ENCODE assay signal across 1 cellular context in genomic region chr12:101876861-101877815, GRCh38.
TF ChIP-seq lines count a peak whose summit lies in the region.

Gene DRAM1 (plus strand): TSS chr12:101877580. CDS start chr12:101877790, 210 bp downstream.

TF ChIP-seq in HEK293, 187 proteins besides CTCF, POLR2A, EP300 and RAD21 (continued from another document and continues in another):
- TF ChIP-seq ZNF791 (tag by site-specific recombination; IDR thresholded peaks at IDR 0.05) (no peak), GLIS1 (tag by site-specific recombination; IDR thresholded peaks at IDR 0.05) (peak; percentile 65), KLF17 (tag by site-specific recombination; IDR thresholded peaks at IDR 0.05) (peak; percentile 62; the same call in 1 of the 2 replicates), ZNF513 (tag by site-specific recombination; IDR thresholded peaks at IDR 0.05) (0 out of 2 replicates have a peak, but pooled peaks have one; percentile 9), IKZF3 (tag by site-specific recombination; IDR thresholded peaks at IDR 0.05) (peak; percentile 48; the same call in 1 of the 2 replicates), ZFHX2 (tag by site-specific recombination; conservative IDR thresholded peaks at IDR 0.05) (peak; percentile 20), FEZF1 (tag by site-specific recombination; IDR thresholded peaks at IDR 0.05) (0 out of 2 replicates have a peak, but pooled peaks have one; percentile 9), ZNF704 (tag by site-specific recombination; IDR thresholded peaks at IDR 0.05) (no peak), ZNF48 (tag by site-specific recombination; IDR thresholded peaks at IDR 0.05) (no peak), ZBTB26 (tag by site-specific recombination; optimal IDR thresholded peaks at IDR 0.05) (peak; percentile 88), ZNF423 (tag by site-specific recombination; IDR thresholded peaks at IDR 0.05) (peak; percentile 72; the same call in 1 of the 2 replicates), MYNN (tag by site-specific recombination; IDR thresholded peaks at IDR 0.05; ENCODE audit: borderline replicate concordance) (no peak), GLIS2 (tag by site-specific recombination; IDR thresholded peaks at IDR 0.05) (peak; percentile 90), GLI4 (tag by site-specific recombination; IDR thresholded peaks at IDR 0.05) (no peak), ZNF354C (tag by site-specific recombination; IDR thresholded peaks at IDR 0.05; ENCODE audit: borderline replicate concordance, low read depth) (no peak), SP3 (tag by site-specific recombination; IDR thresholded peaks at IDR 0.05) (peak; percentile 50), ZNF18 (tag by site-specific recombination; IDR thresholded peaks at IDR 0.05) (0 out of 2 replicates have a peak, but pooled peaks have one; percentile 13), ZNF596 (tag by site-specific recombination; IDR thresholded peaks at IDR 0.05) (peak; percentile 27; the same call in 1 of the 2 replicates), ZNF560 (tag by site-specific recombination; IDR thresholded peaks at IDR 0.05; ENCODE audit: borderline replicate concordance) (no peak), HOXC10 (CRISPR knock-in tag; IDR thresholded peaks at IDR 0.05) (no peak), ZNF843 (tag by site-specific recombination; IDR thresholded peaks at IDR 0.05) (peak; percentile 34), ZNF561 (tag by site-specific recombination; IDR thresholded peaks at IDR 0.05; ENCODE audit: borderline replicate concordance) (peak; percentile 91; the same call in 1 of the 2 replicates), ZSCAN30 (tag by site-specific recombination; IDR thresholded peaks at IDR 0.05) (peak; percentile 64), ZXDB (tag by site-specific recombination; IDR thresholded peaks at IDR 0.05) (peak; percentile 68), ZNF510 (tag by site-specific recombination; IDR thresholded peaks at IDR 0.05; ENCODE audit: insufficient replicate concordance) (no peak), PRDM4 (tag by site-specific recombination; IDR thresholded peaks at IDR 0.05) (no peak), OSR2 (tag by site-specific recombination; IDR thresholded peaks at IDR 0.05) (no peak), ZNF664 (tag by site-specific recombination; IDR thresholded peaks at IDR 0.05) (no peak), ATF2 (tag by site-specific recombination; IDR thresholded peaks at IDR 0.05; ENCODE audit: low read depth) (no peak), PRDM1 (tag by site-specific recombination; IDR thresholded peaks at IDR 0.05) (peak; percentile 34; the same call in 1 of the 2 replicates), ZSCAN23 (tag by site-specific recombination; IDR thresholded peaks at IDR 0.05) (no peak), WT1 (tag by site-specific recombination; IDR thresholded peaks at IDR 0.05) (no peak), HOXD13 (CRISPR knock-in tag; IDR thresholded peaks at IDR 0.05; ENCODE audit: borderline replicate concordance) (no peak), SCRT1 (tag by site-specific recombination; IDR thresholded peaks at IDR 0.05; ENCODE audit: borderline replicate concordance) (no peak), HOXA7 (CRISPR knock-in tag; IDR thresholded peaks at IDR 0.05; ENCODE audit: borderline replicate concordance) (no peak), ZNF530 (tag by site-specific recombination; IDR thresholded peaks at IDR 0.05; ENCODE audit: low read depth) (no peak), REPIN1 (tag by site-specific recombination; IDR thresholded peaks at IDR 0.05; ENCODE audit: low read depth) (no peak), ZFP69B (tag by site-specific recombination; IDR thresholded peaks at IDR 0.05) (peak; percentile 54; the same call in 1 of the 2 replicates), SETDB1 (IDR thresholded peaks at IDR 0.05; ENCODE audit: insufficient read length, low read length) (no peak), ZNF112 (tag by site-specific recombination; IDR thresholded peaks at IDR 0.05) (no peak), ZNF830 (tag by site-specific recombination; IDR thresholded peaks at IDR 0.05; ENCODE audit: low read depth) (no peak), HIC1 (tag by site-specific recombination; IDR thresholded peaks at IDR 0.05) (peak; percentile 74; the same call in 1 of the 2 replicates), ZBTB17 (tag by site-specific recombination; IDR thresholded peaks at IDR 0.05) (no peak), ZBTB11 (tag by site-specific recombination; conservative IDR thresholded peaks at IDR 0.05; ENCODE audit: low read depth) (peak; percentile 43; the same call in 1 of the 2 replicates), ZEB2 (tag by site-specific recombination; IDR thresholded peaks at IDR 0.05) (peak; percentile 72), ZNF623 (tag by site-specific recombination; IDR thresholded peaks at IDR 0.05) (no peak), ZBTB8A (tag by site-specific recombination; IDR thresholded peaks at IDR 0.05) (peak; percentile 94), ZNF776 (tag by site-specific recombination; IDR thresholded peaks at IDR 0.05; ENCODE audit: borderline replicate concordance) (no peak), ZBTB20 (tag by site-specific recombination; IDR thresholded peaks at IDR 0.05) (no peak), ZNF23 (tag by site-specific recombination; IDR thresholded peaks at IDR 0.05; ENCODE audit: borderline replicate concordance) (no peak), YY1 (tag by site-specific recombination; IDR thresholded peaks at IDR 0.05) (peak; percentile 33; the same call in 1 of the 2 replicates), ZNF548 (tag by site-specific recombination; IDR thresholded peaks at IDR 0.05) (no peak), ZNF184 (tag by site-specific recombination; IDR thresholded peaks at IDR 0.05) (no peak), ZNF777 (tag by site-specific recombination; IDR thresholded peaks at IDR 0.05; ENCODE audit: borderline replicate concordance) (no peak), ZNF16 (tag by site-specific recombination; IDR thresholded peaks at IDR 0.05; ENCODE audit: low read depth) (no peak)
